In the genomic region with DNA sequence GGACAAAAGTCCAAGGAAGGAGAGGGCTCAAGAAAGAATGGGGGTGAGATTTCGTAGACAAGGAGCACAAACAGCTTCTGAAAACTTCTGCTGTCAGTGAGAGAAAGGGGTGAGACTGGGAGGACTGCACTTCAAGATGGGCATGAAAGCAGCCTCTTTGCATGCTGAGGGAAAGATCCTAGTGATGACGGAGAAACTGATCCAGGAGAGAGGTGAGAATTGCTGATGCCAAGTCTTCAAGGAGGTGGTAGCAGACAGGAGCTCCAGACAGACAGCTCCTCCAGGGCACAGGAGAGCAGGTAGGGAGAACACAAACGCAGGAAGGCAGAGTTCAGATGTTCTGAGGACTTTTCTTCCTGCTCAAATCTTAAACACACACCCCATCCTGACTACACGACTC, we compare ENCODE assay signal across 24 cellular contexts.
DNase-seq lines count a peak whose midpoint lies in the region; ATAC-seq, FAIRE-seq and TF ChIP-seq lines count a peak whose summit lies in the region.
"Had no signal": no experiment of that assay in that cellular context is flagged by ENCODE, and none has a peak within 500 bp of the region (broad histone marks: within the 10 kb centered on the region; RNA-seq: fewer than 3 reads in every experiment).

No MANE protein-coding gene starts in this region.

- H3K27me3 ChIP-seq in HepG2 (ENCODE audit: control insufficient read depth in 1 of 2, insufficient read depth in 2 of 2, low read length in 2 of 2): no peaks in the 10 kb centered on the region
- H3K27me3 ChIP-seq in right lobe of liver: no peaks in the 10 kb centered on the region
- H3K27me3 ChIP-seq in bronchial epithelial cell (ENCODE audit: control insufficient read depth, insufficient read depth, low read length): no peaks in the 10 kb centered on the region
- H3K27me3 ChIP-seq: BLaER1 treated with 17β-estradiol and CSF1 and Interleukin-3, amounts not matched to agents 10 nM and 100 nM had no signal

- H3K9me3 ChIP-seq in HepG2 (ENCODE audit: low read length) (no peaks in the 10 kb centered on the region), right lobe of liver (no peaks in the 10 kb centered on the region), OCI-LY7 (ENCODE audit: low read length) (no peaks in the 10 kb centered on the region), mucosa of descending colon (no peaks in the 10 kb centered on the region)
- H3K9me3 ChIP-seq: A549, Caco-2 had no signal

- H4K20me1 ChIP-seq in HepG2 (ENCODE audit: insufficient read depth, low read length) (no peaks in the 10 kb centered on the region), OCI-LY7 (ENCODE audit: insufficient read depth, low read length) (no peaks in the 10 kb centered on the region)
- H4K20me1 ChIP-seq: BLaER1 treated with 17β-estradiol and CSF1 and Interleukin-3, amounts not matched to agents 10 nM and 100 nM had no signal

- TF ChIP-seq EP300 in HepG2 (IDR thresholded peaks at IDR 0.05; ENCODE audit: low read depth in 2 of 2, low read length in 2 of 2) (no peak), HepG2 (CRISPR knock-in tag; IDR thresholded peaks at IDR 0.05; ENCODE audit: borderline replicate concordance) (no peak)

- H3K9ac ChIP-seq in HepG2 (ENCODE audit: insufficient read depth, low read depth, low read length): no peak overlapping the region
- H3K9ac ChIP-seq: BLaER1 treated with 17β-estradiol and CSF1 and Interleukin-3, amounts not matched to agents 10 nM and 100 nM had no signal

- POLR2A ChIA-PET in HepG2 (lab: Yijun Ruan, JAX) (no interaction called here), OCI-LY7 (lab: Charles Lee) (interaction anchor here (0.6 to 0.8 kb wide), 5 partner anchors 9 to 693 kb away, joined by 3 to 8 read pairs (median 3); no protein-coding TSS in a partner anchor)

- 91% methylated on average over 4 of the region's 4 CpGs for WGBS in HepG2 (ENCODE audit: low lambda C conversion rate)
- WGBS in right lobe of liver (ENCODE audit: insufficient coverage, low coverage, low lambda C conversion rate, missing lambda C conversion rate): 95% methylated on average over 2 of the region's 4 CpGs

- TF ChIP-seq RAD21 in HepG2 (CRISPR knock-in tag; IDR thresholded peaks at IDR 0.05): no peak

- no peaks in the 10 kb centered on the region for H3K79me2 ChIP-seq in HepG2 (ENCODE audit: insufficient read depth, low read length)
- H3K79me2 ChIP-seq in OCI-LY7 (ENCODE audit: insufficient read depth, low read depth, low read length): no peaks in the 10 kb centered on the region

- H3K9me2 ChIP-seq in OCI-LY7 (ENCODE audit: insufficient read depth, low read length): no peaks in the 10 kb centered on the region

- DNase-seq in HepG2 (ENCODE audit: low spot score) (no peak), right lobe of liver (no peak), OCI-LY7 (ENCODE audit: low spot score) (no peak), bronchial epithelial cell (ENCODE audit: low read depth) (no peak), mucosa of descending colon (no peak), DMS153 (lab: John Stamatoyannopoulos, UW) (no peak)
- DNase-seq: AML-193; Caco-2; Calu3; CD4-positive, alpha-beta T cell; CD8-positive, alpha-beta T cell; DMS53; DMS79; DND-41; EL; GDM1 had no signal

- H3K4me3 ChIP-seq in HepG2 (replicated peaks in 1 of 3; ENCODE audit: insufficient read depth in 1 of 3, low read depth in 2 of 3, low read length in 3 of 3) (no peak overlapping the region), right lobe of liver (no peak overlapping the region), OCI-LY7 (ENCODE audit: low read depth, low read length, poor library complexity, severe bottlenecking) (no peak overlapping the region), bronchial epithelial cell (ENCODE audit: low read depth, low read length) (no peak overlapping the region), mucosa of descending colon (no peak overlapping the region)
- H3K4me3 ChIP-seq: A549; BLaER1 treated with 17β-estradiol and CSF1 and Interleukin-3, amounts not matched to agents 10 nM and 100 nM; GM12878 had no signal

- H3K4me1 ChIP-seq in HepG2 (ENCODE audit: insufficient read depth, low read length) (no peaks in the 10 kb centered on the region), right lobe of liver (no peaks in the 10 kb centered on the region), OCI-LY7 (ENCODE audit: insufficient read depth, low read length, poor library complexity, severe bottlenecking) (peaks cover 29% of the 10 kb centered on the region), mucosa of descending colon (ENCODE audit: low read depth) (no peaks in the 10 kb centered on the region)
- H3K4me1 ChIP-seq: A549, Caco-2 had no signal

- no peak for TF ChIP-seq POLR2A in HepG2 (IDR thresholded peaks at IDR 0.05; ENCODE audit: insufficient read depth in 1 of 2, low read depth in 2 of 2, low read length in 2 of 2)
- TF ChIP-seq POLR2A in right lobe of liver (IDR thresholded peaks at IDR 0.05): no peak

- H3K27ac ChIP-seq in HepG2 (ENCODE audit: extremely low read length, insufficient read depth, low read length) (no peak overlapping the region), right lobe of liver (no peak overlapping the region), OCI-LY7 (ENCODE audit: low read depth, low read length, poor library complexity, severe bottlenecking) (no peak overlapping the region)
- H3K27ac ChIP-seq: 22Rv1; A549; BLaER1 treated with 17β-estradiol and CSF1 and Interleukin-3, amounts not matched to agents 10 nM and 100 nM; C4-2B had no signal

- H2AFZ ChIP-seq in HepG2 (ENCODE audit: low read length) (no peak overlapping the region), OCI-LY7 (ENCODE audit: low read length) (no peak overlapping the region)

- CTCF ChIA-PET in HepG2 (lab: Yijun Ruan, JAX; ENCODE audit: low intra/inter-chr PET ratio, low total read pairs) (no interaction called here), OCI-LY7 (lab: Charles Lee; ENCODE audit: unreplicated experiment) (interaction anchor here (0.5 kb wide), 1 partner anchor 727 kb away, joined by 3 read pairs; no protein-coding TSS in a partner anchor)

- FAIRE-seq in HepG2 (lab: Jason Lieb, UNC): no peak
- FAIRE-seq in bronchial epithelial cell (lab: Jason Lieb, UNC): peak; percentile 43
- FAIRE-seq: A549, D721Med, GM12878, GM12892, GM18507 had no signal

- no TSS peak for BruUV-seq in HepG2 (replicated peaks; lab: Mats Ljungman, UMichigan)
- no TSS peak for BruUV-seq in OCI-LY7 (replicated peaks; lab: Mats Ljungman, UMichigan)

- TF ChIP-seq CTCF in HepG2 (CRISPR knock-in tag; IDR thresholded peaks at IDR 0.05) (no peak), right lobe of liver (IDR thresholded peaks at IDR 0.05) (no peak), OCI-LY7 (conservative IDR thresholded peaks at IDR 0.05; ENCODE audit: low read length) (no peak), bronchial epithelial cell (IDR thresholded peaks at IDR 0.05; ENCODE audit: insufficient read depth, low read length, severe bottlenecking) (no peak), mucosa of descending colon (IDR thresholded peaks at IDR 0.05) (no peak)

- H3K4me2 ChIP-seq in HepG2 (ENCODE audit: low read depth, low read length): no peak overlapping the region
- 0 out of 2 replicates have a peak overlapping the region, but pooled peaks have one; percentile 30 for H3K4me2 ChIP-seq in OCI-LY7 (ENCODE audit: low read length)
- H3K4me2 ChIP-seq: A549; BLaER1 treated with 17β-estradiol and CSF1 and Interleukin-3, amounts not matched to agents 10 nM and 100 nM had no signal

- intact Hi-C loops in HepG2 (cut with micrococcal nuclease; ENCODE audit: unreplicated experiment): no loop called here
- intact Hi-C loops in right lobe of liver (cut with DNase I): no loop called here
- intact Hi-C loops in OCI-LY7 (cut with micrococcal nuclease; ENCODE audit: unreplicated experiment): no loop called here
- intact Hi-C loops in mucosa of descending colon (cut with DNase I, micrococcal nuclease): no loop called here

- in situ Hi-C loops in HepG2 (cut with HindIII; ENCODE audit: extremely low pct_ligation_motif_present, low pct_unique_long_range_greater_than_20kb): no loop called here

- no peak; the same call in 2 of the 3 replicates for ATAC-seq in HepG2
- ATAC-seq in right lobe of liver: no peak
- no peak for ATAC-seq in mucosa of descending colon
- ATAC-seq: A549; CD8-positive, alpha-beta T cell; GM12878 had no signal

- peaks cover 2 to 17% of the 10 kb centered on the region in 2 experiments; a peak in 2 of 5 replicates for H3K36me3 ChIP-seq in HepG2 (replicated peaks in 1 of 2; ENCODE audit: control insufficient read depth in 1 of 2, insufficient read depth in 2 of 2, low read length in 2 of 2)
- H3K36me3 ChIP-seq in right lobe of liver: no peaks in the 10 kb centered on the region
- H3K36me3 ChIP-seq in OCI-LY7 (ENCODE audit: insufficient read depth, low read length): no peaks in the 10 kb centered on the region
- no peaks in the 10 kb centered on the region for H3K36me3 ChIP-seq in bronchial epithelial cell (ENCODE audit: control insufficient read depth, insufficient read depth, low read length)
- H3K36me3 ChIP-seq in mucosa of descending colon (ENCODE audit: low read depth): no peaks in the 10 kb centered on the region

TF ChIP-seq in HepG2, 621 proteins besides CTCF, POLR2A, EP300 and RAD21:
- TF ChIP-seq KMT2B (CRISPR knock-in tag; IDR thresholded peaks at IDR 0.05) (no peak), RBM22 (optimal IDR thresholded peaks at IDR 0.05; ENCODE audit: low read length) (peak; percentile 62)
